In genomic region chr10:122911889-122912484, GRCh38 we compare ENCODE assay signal across 1 cellular context.
TF ChIP-seq lines count a peak whose summit lies in the region.

No MANE protein-coding gene starts in this region.

TF ChIP-seq in HepG2, 621 proteins besides CTCF, POLR2A, EP300 and RAD21 (continued from another document and continues in another):
- peak; percentile 99 for TF ChIP-seq THAP8 (CRISPR knock-in tag; IDR thresholded peaks at IDR 0.05; ENCODE audit: borderline replicate concordance)
- no peak for TF ChIP-seq CEBPZ (IDR thresholded peaks at IDR 0.05; ENCODE audit: low read length)
- peak; percentile 98 for TF ChIP-seq MTA3 (CRISPR knock-in tag; IDR thresholded peaks at IDR 0.05)
- peak; percentile 97 for TF ChIP-seq PATZ1 (CRISPR knock-in tag; IDR thresholded peaks at IDR 0.05)
- TF ChIP-seq ZNF446 (CRISPR knock-in tag; IDR thresholded peaks at IDR 0.05): peak; percentile 100
- peak; percentile 100 for TF ChIP-seq ZNF773 (CRISPR knock-in tag; IDR thresholded peaks at IDR 0.05; ENCODE audit: borderline replicate concordance)
- TF ChIP-seq GLI4 (CRISPR knock-in tag; IDR thresholded peaks at IDR 0.05; ENCODE audit: borderline replicate concordance): peak; percentile 100
- TF ChIP-seq ATF7-NPFF (CRISPR knock-in tag; IDR thresholded peaks at IDR 0.05; ENCODE audit: low read depth): peak; percentile 100
- TF ChIP-seq SKI (IDR thresholded peaks at IDR 0.05; ENCODE audit: partially characterized antibody): no peak
- no peak for TF ChIP-seq RNF2 (conservative IDR thresholded peaks at IDR 0.05; ENCODE audit: low read depth)
- TF ChIP-seq ZNF607 (CRISPR knock-in tag; IDR thresholded peaks at IDR 0.05; ENCODE audit: borderline replicate concordance): peak; percentile 100
- TF ChIP-seq ZSCAN29 (CRISPR knock-in tag; conservative IDR thresholded peaks at IDR 0.05): peak; percentile 91
- TF ChIP-seq TAF15 (IDR thresholded peaks at IDR 0.05; ENCODE audit: low read depth, low read length, poor library complexity, severe bottlenecking): no peak
- TF ChIP-seq HOXA5 (CRISPR knock-in tag; IDR thresholded peaks at IDR 0.05): peak; percentile 100
- TF ChIP-seq GMEB2 (CRISPR knock-in tag; IDR thresholded peaks at IDR 0.05; ENCODE audit: low read depth): peak; percentile 81; the same call in 1 of the 2 replicates
- peak; percentile 100 for TF ChIP-seq NKX3-1 (CRISPR knock-in tag; IDR thresholded peaks at IDR 0.05)
- TF ChIP-seq KDM4B (CRISPR knock-in tag; IDR thresholded peaks at IDR 0.05): peak; percentile 100
- peak; percentile 100 for TF ChIP-seq ZSCAN9 (CRISPR knock-in tag; IDR thresholded peaks at IDR 0.05; ENCODE audit: borderline replicate concordance)
- peak; percentile 99 for TF ChIP-seq ZNF800 (CRISPR knock-in tag; IDR thresholded peaks at IDR 0.05)
- no peak for TF ChIP-seq ZNF207 (IDR thresholded peaks at IDR 0.05; ENCODE audit: borderline replicate concordance)
- TF ChIP-seq ZSCAN20 (CRISPR knock-in tag; IDR thresholded peaks at IDR 0.05; ENCODE audit: borderline replicate concordance): peak; percentile 100
- TF ChIP-seq NR0B2 (CRISPR knock-in tag; IDR thresholded peaks at IDR 0.05): peak; percentile 100
- no peak for TF ChIP-seq CCAR2 (optimal IDR thresholded peaks at IDR 0.05; ENCODE audit: low read depth, low read length)
- no peak for TF ChIP-seq AGO2 (optimal IDR thresholded peaks at IDR 0.05; ENCODE audit: low read depth, low read length)
- no peak for TF ChIP-seq CEBPB (IDR thresholded peaks at IDR 0.05; ENCODE audit: borderline replicate concordance, low read depth, low read length)
- TF ChIP-seq PRDM4 (CRISPR knock-in tag; IDR thresholded peaks at IDR 0.05; ENCODE audit: borderline replicate concordance): peak; percentile 99
- TF ChIP-seq ZNF629 (CRISPR knock-in tag; conservative IDR thresholded peaks at IDR 0.05): peak; percentile 88
- peak; percentile 100 for TF ChIP-seq STAT5B (CRISPR knock-in tag; IDR thresholded peaks at IDR 0.05)
- TF ChIP-seq WIZ (CRISPR knock-in tag; IDR thresholded peaks at IDR 0.05): peak; percentile 100
- peak; percentile 100 for TF ChIP-seq CREBL2 (CRISPR knock-in tag; IDR thresholded peaks at IDR 0.05; ENCODE audit: borderline replicate concordance)
- no peak for TF ChIP-seq ATM (IDR thresholded peaks at IDR 0.05; ENCODE audit: borderline replicate concordance)
- TF ChIP-seq YEATS4 (CRISPR knock-in tag; IDR thresholded peaks at IDR 0.05; ENCODE audit: borderline replicate concordance): peak; percentile 98
- TF ChIP-seq ZNF784 (CRISPR knock-in tag; IDR thresholded peaks at IDR 0.05; ENCODE audit: borderline replicate concordance): peak; percentile 100
- peak; percentile 61 for TF ChIP-seq POGZ (CRISPR knock-in tag; IDR thresholded peaks at IDR 0.05)
- peak; percentile 78; the same call in 1 of the 2 replicates for TF ChIP-seq RXRA (CRISPR knock-in tag; IDR thresholded peaks at IDR 0.05)
- TF ChIP-seq POLR2AphosphoS5 (IDR thresholded peaks at IDR 0.05; ENCODE audit: low read depth, low read length): no peak
- TF ChIP-seq HIVEP1 (CRISPR knock-in tag; IDR thresholded peaks at IDR 0.05): peak; percentile 96
- TF ChIP-seq ZNF18 (CRISPR knock-in tag; IDR thresholded peaks at IDR 0.05; ENCODE audit: insufficient replicate concordance): peak; percentile 99
- no peak for TF ChIP-seq NFE2L2 (IDR thresholded peaks at IDR 0.05; ENCODE audit: low read length)
- no peak; the same call in 1 of the 2 replicates for TF ChIP-seq ZBTB46 (CRISPR knock-in tag; IDR thresholded peaks at IDR 0.05; ENCODE audit: borderline replicate concordance)
- TF ChIP-seq ZNF775 (CRISPR knock-in tag; IDR thresholded peaks at IDR 0.05; ENCODE audit: borderline replicate concordance): peak; percentile 98
- peak; percentile 82; the same call in 1 of the 2 replicates for TF ChIP-seq GRHL1 (CRISPR knock-in tag; conservative IDR thresholded peaks at IDR 0.05)
- TF ChIP-seq MXI1 (IDR thresholded peaks at IDR 0.05; ENCODE audit: borderline replicate concordance, low read depth, low read length): peak; percentile 65; the same call in 1 of the 3 replicates
- peak; percentile 100 for TF ChIP-seq ATAD3A (CRISPR knock-in tag; IDR thresholded peaks at IDR 0.05)
